Comparison of ENCODE assay signal across 1 cellular context in the genomic region with DNA sequence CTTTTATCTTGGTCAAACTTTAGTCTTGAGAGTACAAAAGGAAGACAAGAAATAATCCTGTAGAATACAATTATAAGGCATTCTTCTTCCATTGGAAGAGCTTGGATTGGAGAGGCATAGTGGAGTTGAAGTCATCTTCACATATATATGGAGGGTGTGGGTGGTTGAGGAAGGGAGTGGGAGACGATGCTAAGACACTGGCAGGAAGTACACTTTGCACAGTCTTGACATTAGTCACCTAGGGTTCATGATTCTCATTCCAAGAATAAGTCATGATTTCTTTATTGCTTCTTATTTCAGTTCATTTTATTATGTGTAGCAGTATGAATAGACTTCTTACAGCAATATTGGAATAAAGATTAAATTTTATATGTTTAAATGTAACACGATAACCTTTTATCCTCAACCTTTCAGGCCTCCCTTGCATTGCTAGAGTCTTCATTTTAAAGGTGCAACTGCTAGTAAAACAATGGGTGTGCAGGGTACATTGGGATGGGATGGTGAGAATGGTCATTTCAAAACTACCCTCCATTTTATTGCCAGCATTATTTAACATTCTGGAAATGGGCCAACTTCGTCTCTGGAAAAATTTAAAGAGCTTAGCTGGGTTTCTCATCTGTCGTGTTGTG.
TF ChIP-seq lines count a peak whose summit lies in the region.

No MANE protein-coding gene starts in this region.

TF ChIP-seq in HepG2, 621 proteins besides CTCF, POLR2A, EP300 and RAD21 (continued from another document):
- TF ChIP-seq ZNF83 (CRISPR knock-in tag; IDR thresholded peaks at IDR 0.05; ENCODE audit: borderline replicate concordance) (no peak), PREB (CRISPR knock-in tag; IDR thresholded peaks at IDR 0.05) (no peak), MXD3 (CRISPR knock-in tag; IDR thresholded peaks at IDR 0.05) (no peak), ZUFSP (CRISPR knock-in tag; IDR thresholded peaks at IDR 0.05; ENCODE audit: borderline replicate concordance) (no peak)
- TF ChIP-seq, protein P1, sequence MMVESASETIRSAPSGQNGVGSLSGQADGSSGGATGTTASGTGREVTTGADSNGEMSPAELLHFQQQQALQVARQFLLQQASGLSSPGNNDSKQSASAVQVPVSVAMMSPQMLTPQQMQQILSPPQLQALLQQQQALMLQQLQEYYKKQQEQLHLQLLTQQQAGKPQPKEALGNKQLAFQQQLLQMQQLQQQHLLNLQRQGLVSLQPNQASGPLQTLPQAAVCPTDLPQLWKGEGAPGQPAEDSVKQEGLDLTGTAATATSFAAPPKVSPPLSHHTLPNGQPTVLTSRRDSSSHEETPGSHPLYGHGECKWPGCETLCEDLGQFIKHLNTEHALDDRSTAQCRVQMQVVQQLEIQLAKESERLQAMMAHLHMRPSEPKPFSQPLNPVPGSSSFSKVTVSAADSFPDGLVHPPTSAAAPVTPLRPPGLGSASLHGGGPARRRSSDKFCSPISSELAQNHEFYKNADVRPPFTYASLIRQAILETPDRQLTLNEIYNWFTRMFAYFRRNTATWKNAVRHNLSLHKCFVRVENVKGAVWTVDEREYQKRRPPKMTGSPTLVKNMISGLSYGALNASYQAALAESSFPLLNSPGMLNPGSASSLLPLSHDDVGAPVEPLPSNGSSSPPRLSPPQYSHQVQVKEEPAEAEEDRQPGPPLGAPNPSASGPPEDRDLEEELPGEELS (CRISPR knock-in tag; IDR thresholded peaks at IDR 0.05): no peak
